Comparison of ENCODE assay signal across 29 cellular contexts in the genomic region with DNA sequence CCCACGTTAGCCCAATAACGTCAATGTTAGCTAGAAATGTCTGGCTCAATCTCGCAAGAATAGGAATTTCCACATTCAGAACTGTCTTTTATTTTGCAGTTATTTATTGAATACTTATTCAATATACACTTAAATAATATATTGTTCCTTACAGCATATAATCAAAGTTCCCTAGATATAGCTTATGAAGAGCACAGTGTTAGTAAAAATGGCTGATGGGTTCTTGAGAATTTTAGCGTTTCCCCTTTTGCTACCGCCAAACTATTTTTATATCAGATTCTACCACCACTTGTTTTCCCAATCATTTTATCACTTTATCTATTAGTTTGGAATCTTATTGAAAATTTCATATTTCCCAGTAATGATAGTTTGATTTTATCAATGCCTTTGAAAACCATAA.
"Had no signal": no experiment of that assay in that cellular context is flagged by ENCODE, and none has a peak within 500 bp of the region (broad histone marks: within the 10 kb centered on the region; RNA-seq: fewer than 3 reads in every experiment).

No MANE protein-coding gene starts in this region.

- H3K4me3 Mint-ChIP-seq: naive thymus-derived CD4-positive, alpha-beta T cell; natural killer cell; nephron; neural progenitor cell; stimulated activated effector memory CD8-positive, alpha-beta T cell treated with anti-CD3 and anti-CD28 coated beads, Interleukin-12 subunit alpha, Interleukin-12 subunit beta, amount 100 ng/mL, for 72 hours; stimulated activated naive B cell treated with anti-CD40 and anti-IgM and Interleukin-4, amounts not matched to agents 10 μg/mL and 1 μg/mL and 100 μg/mL, for 72 hours; stimulated activated naive CD8-positive, alpha-beta T cell treated with anti-CD3 and anti-CD28 coated beads, Interleukin-15, Interleukin-2, amounts not matched to agents 100 ng/mL and 50 ng/mL, for 24 hours had no signal

- H3K27me3 ChIP-seq: neural progenitor cell, ovary, right lobe of liver, sigmoid colon, stomach, thyroid gland, tibial nerve, upper lobe of left lung had no signal

- H3K36me3 ChIP-seq: neural progenitor cell, ovary, right lobe of liver, stomach, thoracic aorta, thyroid gland, tibial nerve, upper lobe of left lung had no signal

- FAIRE-seq: small intestine, urothelium cell line had no signal

- H3K4me1 Mint-ChIP-seq: naive thymus-derived CD4-positive, alpha-beta T cell; natural killer cell; stimulated activated effector memory CD8-positive, alpha-beta T cell treated with anti-CD3 and anti-CD28 coated beads, Interleukin-12 subunit alpha, Interleukin-12 subunit beta, amount 100 ng/mL, for 72 hours had no signal

- H3K27ac Mint-ChIP-seq: naive thymus-derived CD4-positive, alpha-beta T cell; natural killer cell; neural progenitor cell; progenitor cell of endocrine pancreas; stimulated activated effector memory CD8-positive, alpha-beta T cell treated with anti-CD3 and anti-CD28 coated beads, Interleukin-12 subunit alpha, Interleukin-12 subunit beta, amount 100 ng/mL, for 72 hours; stimulated activated naive B cell treated with anti-CD40 and anti-IgM and Interleukin-4, amounts not matched to agents 10 μg/mL and 1 μg/mL and 100 μg/mL, for 72 hours; stimulated activated naive CD8-positive, alpha-beta T cell treated with anti-CD3 and anti-CD28 coated beads, Interleukin-15, Interleukin-2, amounts not matched to agents 100 ng/mL and 50 ng/mL, for 24 hours had no signal

- H3K4me2 ChIP-seq: neural progenitor cell had no signal

- DNase-seq: naive thymus-derived CD4-positive, alpha-beta T cell; natural killer cell; occipital lobe; ovary; posterior cingulate gyrus; psoas muscle; right cardiac atrium; right lobe of liver; sigmoid colon; small intestine; stimulated activated CD4-positive, alpha-beta T cell treated with anti-CD3 and anti-CD28 coated beads, Interleukin-15, amount 100 ng/mL, for 24 hours; stimulated activated CD4-positive, alpha-beta T cell treated with anti-CD3 and anti-CD28 coated beads, Interleukin-2, amount 100 ng/mL, for 24 hours; stimulated activated CD4-positive, alpha-beta T cell treated with anti-CD3 and anti-CD28 coated beads, Interleukin-2, amount 100 ng/mL, for 48 hours; stimulated activated CD4-positive, alpha-beta T cell treated with anti-CD3 and anti-CD28 coated beads, Interleukin-4, amount 100 ng/mL, for 24 hours; stimulated activated naive B cell treated with anti-CD40 and anti-IgM and Interleukin-4, amounts not matched to agents 10 μg/mL and 1 μg/mL and 100 μg/mL, for 72 hours; stimulated activated naive CD4-positive, alpha-beta T cell treated with Interleukin-2 at 50 U/mL for 16 hours; stomach; thyroid gland; trophoblast cell; upper lobe of left lung had no signal

- H3K9me3 ChIP-seq: ovary, psoas muscle, right lobe of liver, sigmoid colon, stomach, thoracic aorta, thyroid gland, tibial nerve, upper lobe of left lung had no signal

- H3K9me3 Mint-ChIP-seq: naive thymus-derived CD4-positive, alpha-beta T cell; natural killer cell; nephron; neural progenitor cell; stimulated activated effector memory CD8-positive, alpha-beta T cell treated with anti-CD3 and anti-CD28 coated beads, Interleukin-12 subunit alpha, Interleukin-12 subunit beta, amount 100 ng/mL, for 72 hours; stimulated activated naive B cell treated with anti-CD40 and anti-IgM and Interleukin-4, amounts not matched to agents 10 μg/mL and 1 μg/mL and 100 μg/mL, for 72 hours; stimulated activated naive CD8-positive, alpha-beta T cell treated with anti-CD3 and anti-CD28 coated beads, Interleukin-15, Interleukin-2, amounts not matched to agents 100 ng/mL and 50 ng/mL, for 24 hours had no signal

- H3K27me3 Mint-ChIP-seq: progenitor cell of endocrine pancreas had no signal

- H3K4me1 ChIP-seq: parathyroid adenoma had no signal

- H3K79me2 ChIP-seq: parathyroid adenoma had no signal

- H3K9ac ChIP-seq: neural progenitor cell, parathyroid adenoma had no signal

- ATAC-seq: naive thymus-derived CD4-positive, alpha-beta T cell; natural killer cell; psoas muscle; right cardiac atrium; right lobe of liver; stimulated activated effector memory CD8-positive, alpha-beta T cell treated with anti-CD3 and anti-CD28 coated beads, Interleukin-12 subunit alpha, Interleukin-12 subunit beta, amount 100 ng/mL, for 72 hours; stimulated activated naive B cell treated with anti-CD40 and anti-IgM and Interleukin-4, amounts not matched to agents 10 μg/mL and 1 μg/mL and 100 μg/mL, for 72 hours had no signal

- H3K36me3 Mint-ChIP-seq: natural killer cell; stimulated activated effector memory CD8-positive, alpha-beta T cell treated with anti-CD3 and anti-CD28 coated beads, Interleukin-12 subunit alpha, Interleukin-12 subunit beta, amount 100 ng/mL, for 72 hours; stimulated activated naive B cell treated with anti-CD40 and anti-IgM and Interleukin-4, amounts not matched to agents 10 μg/mL and 1 μg/mL and 100 μg/mL, for 72 hours had no signal

- H2AFZ ChIP-seq: neural progenitor cell, parathyroid adenoma had no signal

- H3K27ac ChIP-seq: neural progenitor cell, ovary, parathyroid adenoma, psoas muscle, right lobe of liver, sigmoid colon, stomach, thoracic aorta, thyroid gland, upper lobe of left lung had no signal

- H3K4me3 ChIP-seq: neural progenitor cell, ovary, psoas muscle, right lobe of liver, sigmoid colon, stomach, thoracic aorta, thyroid gland, tibial nerve, upper lobe of left lung had no signal
